20 cellular contexts compared by ENCODE assay signal in genomic region chr9:21754741-21755140, GRCh38.
"Had no signal": no experiment of that assay in that cellular context is flagged by ENCODE, and none has a peak within 500 bp of the region (broad histone marks: within the 10 kb centered on the region; RNA-seq: fewer than 3 reads in every experiment).

No MANE protein-coding gene starts in this region.

- H3K27ac Mint-ChIP-seq: activated CD4-positive, alpha-beta T cell treated with anti-CD3 and anti-CD28 coated beads, Interleukin-2, amount 10 ng/mL, durations not matched to agents 7 days and 5 days; activated CD8-positive, alpha-beta T cell treated with anti-CD3 and anti-CD28 coated beads for 36 hours; activated naive CD4-positive, alpha-beta T cell treated with anti-CD3 and anti-CD28 coated beads, Interleukin-2, amount 50 U/mL, for 24 hours; activated T-helper 1 cell treated with anti-CD3 and anti-CD28 coated beads, Interleukin-12 subunit alpha, Interleukin-12 subunit beta, Interleukin-2, Interleukin-4 antibody, amounts not matched to agents 30 ng/mL and 10 ng/mL and 1 ng/mL, durations not matched to agents 14 hours and 24 hours and 36 hours; natural killer cell; stimulated activated memory B cell treated with anti-CD40 and anti-IgM and Interleukin-4, amounts not matched to agents 10 μg/mL and 1 μg/mL and 100 μg/mL, for 72 hours had no signal

- H3K36me3 Mint-ChIP-seq: natural killer cell; stimulated activated memory B cell treated with anti-CD40 and anti-IgM and Interleukin-4, amounts not matched to agents 10 μg/mL and 1 μg/mL and 100 μg/mL, for 72 hours had no signal

- H3K9me3 Mint-ChIP-seq: activated CD8-positive, alpha-beta T cell treated with anti-CD3 and anti-CD28 coated beads for 36 hours; activated naive CD4-positive, alpha-beta T cell treated with anti-CD3 and anti-CD28 coated beads, Interleukin-2, amount 50 U/mL, for 24 hours; activated T-helper 1 cell treated with anti-CD3 and anti-CD28 coated beads, Interleukin-12 subunit alpha, Interleukin-12 subunit beta, Interleukin-2, Interleukin-4 antibody, amounts not matched to agents 30 ng/mL and 10 ng/mL and 1 ng/mL, durations not matched to agents 14 hours and 24 hours and 36 hours; central memory CD8-positive, alpha-beta T cell; natural killer cell; stimulated activated memory B cell treated with anti-CD40 and anti-IgM and Interleukin-4, amounts not matched to agents 10 μg/mL and 1 μg/mL and 100 μg/mL, for 72 hours had no signal

- H3K4me1 Mint-ChIP-seq: activated CD4-positive, alpha-beta T cell treated with anti-CD3 and anti-CD28 coated beads, Interleukin-2, amount 10 ng/mL, durations not matched to agents 7 days and 5 days; activated naive CD4-positive, alpha-beta T cell treated with anti-CD3 and anti-CD28 coated beads, Interleukin-2, amount 50 U/mL, for 24 hours; central memory CD8-positive, alpha-beta T cell; natural killer cell; stimulated activated memory B cell treated with anti-CD40 and anti-IgM and Interleukin-4, amounts not matched to agents 10 μg/mL and 1 μg/mL and 100 μg/mL, for 72 hours had no signal

- H3K4me3 Mint-ChIP-seq: activated CD4-positive, alpha-beta T cell treated with anti-CD3 and anti-CD28 coated beads, Interleukin-2, amount 10 ng/mL, durations not matched to agents 7 days and 5 days; activated CD8-positive, alpha-beta T cell treated with anti-CD3 and anti-CD28 coated beads for 36 hours; activated naive CD4-positive, alpha-beta T cell treated with anti-CD3 and anti-CD28 coated beads, Interleukin-2, amount 50 U/mL, for 24 hours; activated T-helper 1 cell treated with anti-CD3 and anti-CD28 coated beads, Interleukin-12 subunit alpha, Interleukin-12 subunit beta, Interleukin-2, Interleukin-4 antibody, amounts not matched to agents 30 ng/mL and 10 ng/mL and 1 ng/mL, durations not matched to agents 14 hours and 24 hours and 36 hours; central memory CD8-positive, alpha-beta T cell; natural killer cell; stimulated activated memory B cell treated with anti-CD40 and anti-IgM and Interleukin-4, amounts not matched to agents 10 μg/mL and 1 μg/mL and 100 μg/mL, for 72 hours had no signal

- DNase-seq: activated CD4-positive, alpha-beta T cell treated with anti-CD3 and anti-CD28 coated beads, Interleukin-2, amount 10 ng/mL, durations not matched to agents 7 days and 5 days; activated CD8-positive, alpha-beta T cell treated with anti-CD3 and anti-CD28 coated beads for 36 hours; activated gamma-delta T cell; aorta; brain microvascular endothelial cell; dorsolateral prefrontal cortex; kidney; lower lobe of right lung; midbrain; natural killer cell; small intestine; stimulated activated CD4-positive, alpha-beta T cell treated with anti-CD3 and anti-CD28 coated beads, Interleukin-2, amount 100 ng/mL, for 24 hours; stomach had no signal

- ATAC-seq: activated CD4-positive, CD25-positive, alpha-beta regulatory T cell treated with anti-CD3 and anti-CD28 coated beads, Interleukin-2, amount 50 U/mL, for 24 hours; activated CD8-positive, alpha-beta T cell treated with anti-CD3 and anti-CD28 coated beads for 36 hours; left lobe of liver; lower lobe of right lung; natural killer cell; sciatic nerve; stimulated activated memory B cell treated with anti-CD40 and anti-IgM and Interleukin-4, amounts not matched to agents 10 μg/mL and 1 μg/mL and 100 μg/mL, for 72 hours had no signal
